ENCODE assay signal across 9 cellular contexts in the genomic region with DNA sequence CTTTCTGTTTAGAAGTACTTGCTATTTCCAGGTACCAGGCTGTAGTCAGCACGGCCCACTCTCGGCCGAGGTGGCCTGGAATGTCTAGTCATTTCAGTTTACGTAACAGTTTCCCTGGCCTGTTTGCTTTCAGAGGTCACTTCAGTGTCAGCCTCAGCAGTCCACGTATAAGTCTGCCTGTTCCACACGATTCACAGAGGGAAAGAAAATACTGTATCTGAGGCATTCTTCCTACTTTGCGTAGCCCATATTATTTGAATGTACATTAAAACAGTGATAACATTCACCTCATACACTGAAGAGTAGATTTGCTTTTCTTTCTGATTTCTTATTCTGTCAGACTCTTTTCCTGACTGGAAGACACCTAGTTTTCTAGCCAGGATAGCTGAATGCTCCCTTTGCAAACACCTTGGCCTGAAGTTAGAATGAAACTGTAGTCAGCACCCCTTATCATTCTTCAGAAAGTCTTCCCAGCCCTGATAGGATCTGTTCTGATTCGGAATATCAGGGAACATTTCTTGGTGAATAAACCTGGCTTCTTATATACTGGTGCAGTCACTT.
DNase-seq lines count a peak whose midpoint lies in the region; ATAC-seq and TF ChIP-seq lines count a peak whose summit lies in the region.
"Had no signal": no experiment of that assay in that cellular context is flagged by ENCODE, and none has a peak within 500 bp of the region (broad histone marks: within the 10 kb centered on the region; RNA-seq: fewer than 3 reads in every experiment).

No MANE protein-coding gene starts in this region.

- TF ChIP-seq CTCF in hepatocyte (IDR thresholded peaks at IDR 0.05; ENCODE audit: poor library complexity), result no peak

- H3K27ac ChIP-seq in angular gyrus (ENCODE audit: low read depth, low read length) (peak overlapping the region; percentile 66), hepatocyte (peak overlapping the region; percentile 95), stomach smooth muscle (ENCODE audit: low read length) (peak overlapping the region; percentile 90)
- H3K27ac ChIP-seq: KMS-11 had no signal

- H4K20me1 ChIP-seq in hepatocyte (ENCODE audit: insufficient read depth, poor library complexity, severe bottlenecking), result no peaks in the 10 kb centered on the region

- no peaks in the 10 kb centered on the region for H3K36me3 ChIP-seq in hepatocyte (replicated peaks; ENCODE audit: insufficient read depth, low read depth)
- H3K36me3 ChIP-seq in stomach smooth muscle (ENCODE audit: control insufficient read depth in 2 of 2, insufficient read depth in 2 of 2, low read length in 2 of 2), result no peaks in the 10 kb centered on the region

- H3K9ac ChIP-seq in stomach smooth muscle (ENCODE audit: low read length in 2 of 2), result peak overlapping the region; percentile 69 to 84
- H3K9ac ChIP-seq: KMS-11 had no signal

- H3K4me3 ChIP-seq in hepatocyte (no peak overlapping the region), stomach smooth muscle (ENCODE audit: low read length in 2 of 2) (peak overlapping the region; percentile 33 to 62)

- ATAC-seq in GM18502 (IDR thresholded peaks at IDR 0.05; ENCODE audit: poor library complexity, unreplicated experiment), result no peak

- H3K9me3 ChIP-seq in hepatocyte (ENCODE audit: low read depth) (no peaks in the 10 kb centered on the region), stomach smooth muscle (ENCODE audit: control insufficient read depth in 2 of 2, low read length in 2 of 2) (no peaks in the 10 kb centered on the region)

- H2AFZ ChIP-seq in hepatocyte, result no peak overlapping the region

- no peaks in the 10 kb centered on the region for H3K9me2 ChIP-seq in hepatocyte (replicated peaks; ENCODE audit: insufficient read depth)

- H3K27me3 ChIP-seq in hepatocyte (no peaks in the 10 kb centered on the region), stomach smooth muscle (ENCODE audit: control insufficient read depth in 1 of 2, insufficient read depth in 2 of 2, low read length in 2 of 2) (no peaks in the 10 kb centered on the region)

- peaks cover 37% of the 10 kb centered on the region for H3K4me1 ChIP-seq in hepatocyte (ENCODE audit: insufficient read depth)
- peaks cover 36% of the 10 kb centered on the region for H3K4me1 ChIP-seq in stomach smooth muscle (ENCODE audit: control insufficient read depth, insufficient read depth, low read length)

- peak; percentile 68 for DNase-seq in HK-2 (ENCODE audit: unreplicated experiment)
- DNase-seq in hepatocyte (ENCODE audit: low spot score), result peak; percentile 89
- no peak for DNase-seq in activated T-cell treated with anti-CD3 and anti-CD28 coated beads, Interleukin-2, amount 50 U/mL, for 48 hours
- DNase-seq in HUDEP-2 (lab: John Stamatoyannopoulos, UW; ENCODE audit: unreplicated experiment in 76 of 76), result no peak
- DNase-seq in T-helper 1 cell, result no peak

- peak overlapping the region; percentile 59 for H3K4me2 ChIP-seq in hepatocyte
- H3K4me2 ChIP-seq: KMS-11 had no signal

- peaks cover 17% of the 10 kb centered on the region for H3K79me2 ChIP-seq in hepatocyte

- WGBS in hepatocyte (ENCODE audit: low lambda C conversion rate, missing lambda C conversion rate), result 8% methylated on average over 8 of the region's 8 CpGs

Comparison
In these comparisons a context has a peak if more than half of its experiments do, and no peak if none do; other contexts are left out.
1. DNase-seq: peak in HK-2 (single experiment) and hepatocyte (single experiment); none in activated T-cell treated with anti-CD3 and anti-CD28 coated beads, Interleukin-2, amount 50 U/mL, for 48 hours (0 of 2), HUDEP-2 (0 of 76) and T-helper 1 cell (0 of 5).
2. Peak in every context shown above with its lines, with median percentiles within 50 percentile points of each other: H3K27ac ChIP-seq.